ENCODE assay signal across 14 cellular contexts in the genomic region with DNA sequence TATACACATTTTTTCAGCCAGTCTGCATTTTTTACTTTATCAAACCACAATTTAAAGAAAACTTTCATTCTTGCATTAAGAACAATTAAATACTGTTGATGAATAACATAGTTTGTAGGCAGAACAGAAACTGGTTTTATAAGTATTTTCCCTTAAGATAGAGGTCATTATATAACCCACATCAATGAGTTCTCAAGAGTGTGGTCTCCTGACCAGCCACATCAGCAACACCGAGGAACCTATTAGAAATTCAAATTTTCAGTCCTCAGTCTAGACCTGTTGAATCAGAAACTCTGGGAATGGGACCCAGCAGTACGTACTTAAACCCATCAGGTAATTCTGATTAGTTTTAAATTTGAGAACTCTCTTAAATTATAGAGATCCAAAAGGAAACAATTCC.
DNase-seq lines count a peak whose midpoint lies in the region; ATAC-seq, FAIRE-seq and TF ChIP-seq lines count a peak whose summit lies in the region.
"Had no signal": no experiment of that assay in that cellular context is flagged by ENCODE, and none has a peak within 500 bp of the region (broad histone marks: within the 10 kb centered on the region; RNA-seq: fewer than 3 reads in every experiment).

No MANE protein-coding gene starts in this region.

- H3K23ac ChIP-seq in IMR-90 (ENCODE audit: low read depth, low read length), result no peak overlapping the region
- no peak overlapping the region for H3K23ac ChIP-seq in mesenchymal stem cell (ENCODE audit: low read length in 2 of 2)

- DNase-seq in IMR-90, result no peak
- peak; percentile 39 for DNase-seq in astrocyte of the spinal cord (ENCODE audit: low read depth, low spot score)
- no peak for DNase-seq in mesenchymal stem cell
- DNase-seq in SW480 (ENCODE audit: low spot score), result no peak
- no peak for DNase-seq in stimulated activated CD4-positive, alpha-beta T cell treated with anti-CD3 and anti-CD28 coated beads, Interleukin-15, amount 100 ng/mL, for 24 hours
- no peak for DNase-seq in H54 (ENCODE audit: insufficient read length, low spot score)
- DNase-seq: 8988T; CD4-positive, alpha-beta memory T cell; DMS79 treated with DMSO at 0.1 percent for 48 hours; GF-D8 had no signal

- H4K8ac ChIP-seq in IMR-90 (ENCODE audit: low read depth in 2 of 2, low read length in 2 of 2), result peak overlapping the region in 1 of 2 experiments; percentile 38; a peak in 1 of 4 replicates
- H4K8ac ChIP-seq in mesenchymal stem cell (ENCODE audit: low read length), result no peak overlapping the region

- H2BK5ac ChIP-seq in IMR-90 (ENCODE audit: low read depth, low read length, poor library complexity, severe bottlenecking) (peak overlapping the region; percentile 94), mesenchymal stem cell (ENCODE audit: low read depth, low read length, poor library complexity, severe bottlenecking) (no peak overlapping the region)

- dilution Hi-C loops in IMR-90 (cut with HindIII; ENCODE audit: low sequenced_read_pairs, unreplicated experiment), result no loop called here

- 0 out of 4 replicates have a peak, but pooled peaks cover 0 to 5% of the 10 kb centered on the region in 2 experiments for H3K79me1 ChIP-seq in IMR-90 (ENCODE audit: low read depth in 1 of 2, low read length in 2 of 2)
- H3K79me1 ChIP-seq in mesenchymal stem cell (replicated peaks; ENCODE audit: low read length, poor library complexity, severe bottlenecking), result no peaks in the 10 kb centered on the region

- H3K4me2 ChIP-seq in IMR-90 (ENCODE audit: low read depth, low read length) (no peak overlapping the region), mesenchymal stem cell (ENCODE audit: low read length, poor library complexity, severe bottlenecking) (no peak overlapping the region)
- H3K4me2 ChIP-seq: BLaER1 had no signal

- H2BK120ac ChIP-seq in IMR-90 (ENCODE audit: low read depth, low read length) (peak overlapping the region; percentile 84), mesenchymal stem cell (ENCODE audit: low read depth, low read length) (no peak overlapping the region)

- H2BK15ac ChIP-seq in IMR-90 (ENCODE audit: low read depth, low read length) (peak overlapping the region; percentile 91; the same call in 2 of the 3 replicates), mesenchymal stem cell (ENCODE audit: low read depth, poor library complexity, severe bottlenecking) (no peak overlapping the region)

- 0 out of 2 replicates have a peak overlapping the region, but pooled peaks have one; percentile 11 for H4K91ac ChIP-seq in IMR-90 (ENCODE audit: insufficient read depth, low read depth, low read length)
- no peak overlapping the region for H4K91ac ChIP-seq in mesenchymal stem cell (ENCODE audit: low read length)

- CTCF ChIA-PET in IMR-90 (lab: Yijun Ruan, JAX), result no interaction called here

- no peaks in the 10 kb centered on the region for H3K9me3 ChIP-seq in IMR-90 (ENCODE audit: control insufficient read depth, insufficient read depth, low read length)
- no peaks in the 10 kb centered on the region for H3K9me3 ChIP-seq in mesenchymal stem cell (ENCODE audit: control insufficient read depth, low read length)
- H3K9me3 ChIP-seq: BLaER1, HAP-1 had no signal

- H3K14ac ChIP-seq in IMR-90 (replicated peaks; ENCODE audit: low read depth, low read length) (no peak overlapping the region; the same call in 1 of the 2 replicates), mesenchymal stem cell (ENCODE audit: low read length in 2 of 2) (no peak overlapping the region)

- H3K4me1 ChIP-seq in IMR-90 (ENCODE audit: control insufficient read depth, insufficient read depth, low read length) (peaks cover 3% of the 10 kb centered on the region; the same call in 1 of the 2 replicates), mesenchymal stem cell (ENCODE audit: control insufficient read depth, insufficient read depth, low read depth, low read length) (no peaks in the 10 kb centered on the region)
- H3K4me1 ChIP-seq: HAP-1 had no signal

- H4K20me1 ChIP-seq in IMR-90 (ENCODE audit: insufficient read depth, low read length), result no peaks in the 10 kb centered on the region
- H4K20me1 ChIP-seq: BLaER1 had no signal

- POLR2A ChIA-PET in IMR-90 (lab: Charles Lee; ENCODE audit: unreplicated experiment), result no interaction called here

- H3K18ac ChIP-seq in IMR-90 (ENCODE audit: low read depth, low read length), result peak overlapping the region; percentile 88; the same call in 1 of the 2 replicates
- no peak overlapping the region for H3K18ac ChIP-seq in mesenchymal stem cell (ENCODE audit: low read depth in 1 of 2, low read length in 2 of 2)

- H3K4ac ChIP-seq in IMR-90 (ENCODE audit: low read depth, low read length) (peak overlapping the region; percentile 62; the same call in 1 of the 2 replicates), mesenchymal stem cell (ENCODE audit: low read depth in 1 of 2, low read length in 2 of 2) (no peak overlapping the region)

- H3K36me3 ChIP-seq in IMR-90 (ENCODE audit: control insufficient read depth, insufficient read depth, low read length) (no peaks in the 10 kb centered on the region), mesenchymal stem cell (ENCODE audit: control insufficient read depth in 1 of 2, insufficient read depth in 2 of 2, low read depth in 1 of 2, low read length in 2 of 2) (no peaks in the 10 kb centered on the region)
- H3K36me3 ChIP-seq: BLaER1, HAP-1 had no signal

- H4K5ac ChIP-seq in IMR-90 (ENCODE audit: low read depth, low read length), result peak overlapping the region; percentile 93; the same call in 1 of the 2 replicates

- H3K9me1 ChIP-seq in IMR-90 (ENCODE audit: insufficient read depth, low read length), result no peaks in the 10 kb centered on the region

- TF ChIP-seq CTCF in IMR-90 (conservative IDR thresholded peaks at IDR 0.05; ENCODE audit: low read depth, low read length) (no peak), astrocyte of the spinal cord (IDR thresholded peaks at IDR 0.05; ENCODE audit: low read depth, low read length) (no peak)

- H2AK5ac ChIP-seq in IMR-90 (ENCODE audit: low read depth, low read length) (no peak overlapping the region), mesenchymal stem cell (ENCODE audit: low read length, severe bottlenecking) (peak overlapping the region; percentile 65)

- peak overlapping the region; percentile 86 for H2BK20ac ChIP-seq in IMR-90 (ENCODE audit: low read depth, low read length)

- H3K27ac ChIP-seq in IMR-90 (ENCODE audit: insufficient read depth, low read length) (no peak overlapping the region), mesenchymal stem cell (ENCODE audit: low read length, poor library complexity, severe bottlenecking) (no peak overlapping the region)
- H3K27ac ChIP-seq: BLaER1 had no signal

- ATAC-seq in IMR-90 (ENCODE audit: low read depth) (no peak), HG02571 (IDR thresholded peaks at IDR 0.05; ENCODE audit: unreplicated experiment) (no peak)

- no peak overlapping the region for H3K9ac ChIP-seq in IMR-90 (ENCODE audit: low read depth, low read length)
- no peak overlapping the region for H3K9ac ChIP-seq in mesenchymal stem cell (ENCODE audit: low read length)
- H3K9ac ChIP-seq: BLaER1 had no signal

- H2BK12ac ChIP-seq in mesenchymal stem cell (ENCODE audit: low read length in 2 of 2), result no peak overlapping the region

- H2AFZ ChIP-seq in IMR-90 (replicated peaks; ENCODE audit: low read length, poor library complexity) (no peak overlapping the region), mesenchymal stem cell (ENCODE audit: low read depth, low read length) (no peak overlapping the region)

- H3K27me3 ChIP-seq in IMR-90 (ENCODE audit: control insufficient read depth, insufficient read depth, low read length) (no peaks in the 10 kb centered on the region), mesenchymal stem cell (ENCODE audit: control insufficient read depth in 1 of 2, insufficient read depth in 1 of 2, low read length in 2 of 2) (no peaks in the 10 kb centered on the region)
- H3K27me3 ChIP-seq: BLaER1 had no signal

- peak overlapping the region; percentile 28 for H3K56ac ChIP-seq in IMR-90 (ENCODE audit: extremely low read depth, insufficient read depth, low read length)

- H2AK9ac ChIP-seq in IMR-90 (replicated peaks; ENCODE audit: low read depth, low read length, poor library complexity), result no peak overlapping the region

- TF ChIP-seq POLR2A in IMR-90 (IDR thresholded peaks at IDR 0.05; ENCODE audit: low read depth, low read length) (no peak), H54 (IDR thresholded peaks at IDR 0.05; ENCODE audit: low read depth, low read length) (no peak)

- no CpG with 5 or more reads among the region's 2 CpGs for WGBS in IMR-90 (ENCODE audit: extremely low coverage in 2 of 2, insufficient read length in 1 of 2), 2 experiments
- WGBS in mesenchymal stem cell, result 100% methylated on average over 1 of the region's 2 CpGs

- in situ Hi-C loops in IMR-90 (cut with MboI; ENCODE audit: low sequenced_read_pairs), result no loop called here
- in situ Hi-C loops in astrocyte of the spinal cord (cut with HindIII; ENCODE audit: low sequenced_read_pairs), result no loop called here

- no TSS peak for BruUV-seq in IMR-90 (replicated peaks; lab: Mats Ljungman, UMichigan)

- TF ChIP-seq RAD21 in IMR-90 (IDR thresholded peaks at IDR 0.05; ENCODE audit: low read length), result no peak

- FAIRE-seq in H54 (lab: Jason Lieb, UNC), result no peak
- FAIRE-seq: H1 had no signal

- intact Hi-C loops in IMR-90 (cut with micrococcal nuclease), result no loop called here

- H3K4me3 ChIP-seq in IMR-90 (ENCODE audit: insufficient read depth, low read depth, low read length), result no peak overlapping the region
- H3K4me3 ChIP-seq in astrocyte of the spinal cord (ENCODE audit: low read depth, low read length), result no peak overlapping the region
- H3K4me3 ChIP-seq in mesenchymal stem cell (ENCODE audit: insufficient read depth in 1 of 2, low read depth in 1 of 2, low read length in 2 of 2), result no peak overlapping the region
- H3K4me3 ChIP-seq: BLaER1, HAP-1 had no signal

TF ChIP-seq in IMR-90, 13 proteins besides CTCF, POLR2A, EP300 and RAD21:
- TF ChIP-seq MAFK (IDR thresholded peaks at IDR 0.05; ENCODE audit: low read depth, low read length) (no peak), MAZ (IDR thresholded peaks at IDR 0.05; ENCODE audit: borderline replicate concordance, low read depth, low read length) (no peak), BHLHE40 (IDR thresholded peaks at IDR 0.05; ENCODE audit: low read depth, low read length) (no peak)
- TF ChIP-seq, protein P1, sequence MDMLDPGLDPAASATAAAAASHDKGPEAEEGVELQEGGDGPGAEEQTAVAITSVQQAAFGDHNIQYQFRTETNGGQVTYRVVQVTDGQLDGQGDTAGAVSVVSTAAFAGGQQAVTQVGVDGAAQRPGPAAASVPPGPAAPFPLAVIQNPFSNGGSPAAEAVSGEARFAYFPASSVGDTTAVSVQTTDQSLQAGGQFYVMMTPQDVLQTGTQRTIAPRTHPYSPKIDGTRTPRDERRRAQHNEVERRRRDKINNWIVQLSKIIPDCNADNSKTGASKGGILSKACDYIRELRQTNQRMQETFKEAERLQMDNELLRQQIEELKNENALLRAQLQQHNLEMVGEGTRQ (IDR thresholded peaks at IDR 0.05; ENCODE audit: low read depth, low read length), result no peak
